10 cellular contexts compared by ENCODE assay signal in the genomic region with DNA sequence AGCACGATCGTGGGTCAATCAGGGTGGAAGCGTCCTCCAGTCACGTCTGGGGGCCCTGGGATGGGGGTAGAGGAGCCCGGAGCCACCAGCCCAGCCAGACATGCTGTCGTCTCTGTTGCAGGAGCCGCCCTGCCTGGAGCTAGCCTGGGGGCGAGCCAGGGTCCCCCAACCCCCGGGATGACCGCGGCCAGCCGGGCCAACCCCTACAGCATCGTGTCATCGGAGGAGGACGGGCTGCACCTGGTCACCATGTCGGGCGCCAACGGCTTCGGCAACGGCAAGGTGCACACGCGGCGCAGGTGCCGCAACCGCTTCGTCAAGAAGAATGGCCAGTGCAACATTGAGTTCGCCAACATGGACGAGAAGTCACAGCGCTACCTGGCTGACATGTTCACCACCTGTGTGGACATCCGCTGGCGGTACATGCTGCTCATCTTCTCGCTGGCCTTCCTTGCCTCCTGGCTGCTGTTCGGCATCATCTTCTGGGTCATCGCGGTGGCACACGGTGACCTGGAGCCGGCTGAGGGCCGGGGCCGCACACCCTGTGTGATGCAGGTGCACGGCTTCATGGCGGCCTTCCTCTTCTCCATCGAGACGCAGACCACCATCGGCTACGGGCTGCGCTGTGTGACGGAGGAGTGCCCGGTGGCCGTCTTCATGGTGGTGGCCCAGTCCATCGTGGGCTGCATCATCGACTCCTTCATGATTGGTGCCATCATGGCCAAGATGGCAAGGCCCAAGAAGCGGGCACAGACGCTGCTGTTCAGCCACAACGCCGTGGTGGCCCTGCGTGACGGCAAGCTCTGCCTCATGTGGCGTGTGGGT. TPM values are rescaled to one million over a fixed set of nuclear protein-coding genes. Genes with fewer than 3 reads are reported as not detected.
DNase-seq lines count a peak whose midpoint lies in the region; ATAC-seq, FAIRE-seq and TF ChIP-seq lines count a peak whose summit lies in the region.
"Not testable (repeated sequence)": the region's sequence is repeated elsewhere in the genome, so short reads cannot be mapped to it uniquely, and the experiment has no call there.
"Had no signal": no experiment of that assay in that cellular context is flagged by ENCODE, and none has a peak within 500 bp of the region (broad histone marks: within the 10 kb centered on the region; RNA-seq: fewer than 3 reads in every experiment).

No MANE protein-coding gene starts in this region.

- FAIRE-seq in GM12891 (lab: Jason Lieb, UNC) = peak; percentile 58

- H3K4me2 ChIP-seq in osteoblast (ENCODE audit: insufficient read depth, low read length) = not testable (repeated sequence)

- TF ChIP-seq CTCF in left lung (IDR thresholded peaks at IDR 0.05); osteoblast (IDR thresholded peaks at IDR 0.05; ENCODE audit: extremely low read depth, low read depth, low read length); spleen (IDR thresholded peaks at IDR 0.05 in 8 of 11, conservative IDR thresholded peaks at IDR 0.05 in 3 of 11): not testable (repeated sequence)

- intact Hi-C loops in Right ventricle myocardium inferior (cut with DNase I); left ventricle myocardium superior (cut with micrococcal nuclease); left lung (cut with DNase I); spleen (cut with DNase I; ENCODE audit: low total_unique reads): not testable (repeated sequence)

- not testable (repeated sequence) for H4K20me1 ChIP-seq in osteoblast (ENCODE audit: insufficient read depth, low read length)

- H2AFZ ChIP-seq in osteoblast (ENCODE audit: low read length) = not testable (repeated sequence)

- not testable (repeated sequence) for H3K9me3 ChIP-seq in left lung; osteoblast (ENCODE audit: low read depth, low read length); spleen

- not testable (repeated sequence) for H3K27ac ChIP-seq in left lung; osteoblast (ENCODE audit: low read depth, low read length); spleen

- not testable (repeated sequence) for H3K27me3 ChIP-seq in left lung; osteoblast (ENCODE audit: insufficient read depth, low read length); spleen (replicated peaks in 1 of 7)

- not testable (repeated sequence) for H3K79me2 ChIP-seq in osteoblast (ENCODE audit: insufficient read depth, low read length)

- ATAC-seq in Right ventricle myocardium inferior, left ventricle myocardium superior, left lung: not testable (repeated sequence)

- H3K4me1 ChIP-seq in left lung; osteoblast (ENCODE audit: insufficient read depth, low read length); spleen: not testable (repeated sequence)

- not testable (repeated sequence) for TF ChIP-seq POLR2A in GM12891 (IDR thresholded peaks at IDR 0.05; ENCODE audit: low read depth, low read length); spleen (IDR thresholded peaks at IDR 0.05)

- H3K4me3 ChIP-seq in left lung; osteoblast (ENCODE audit: insufficient read depth, low read length); spleen: not testable (repeated sequence)

- not testable (repeated sequence) for DNase-seq in GM12891 (ENCODE audit: insufficient read length, low spot score)
- peak; percentile 9 for DNase-seq in activated naive CD4-positive, alpha-beta T cell treated with anti-CD3 and anti-CD28 coated beads, Interleukin-2, amount 50 U/mL, for 16 hours
- peak; percentile 58 for DNase-seq in Right ventricle myocardium inferior (ENCODE audit: missing footprints)
- peak; percentile 25 for DNase-seq in left ventricle myocardium superior
- DNase-seq in left lung = peak; percentile 28 to 73
- DNase-seq in osteoblast (ENCODE audit: insufficient read length, low spot score, missing footprints) = peak; percentile 11
- peak; percentile 63 for DNase-seq in spleen

- not testable (repeated sequence) for H3K36me3 ChIP-seq in left lung; osteoblast (ENCODE audit: insufficient read depth, low read length); spleen

- 84 to 92% (median 88%) methylated on average over 35 to 58 of the region's 58 CpGs for WGBS in spleen, 5 donors

RNA-seq across cellular contexts. Expression of a gene that starts 39.2 kb away (rescaled TPM):
- polyA plus RNA-seq in GM12891 (2012; ENCODE audit: low read depth, missing spikeins) = not detected
- total RNA-seq in Right ventricle myocardium inferior = 12.6 TPM
- 11.4 TPM for total RNA-seq in left ventricle myocardium superior
- 1 to 10 TPM; 3.0 to 4.0 TPM for total RNA-seq in left lung
- total RNA-seq in osteoblast = under 0.01 and 0.29 TPM in 2 replicates
- 1 to 10 TPM; 1.0 to 4.8 (median 2.6) TPM for total RNA-seq in spleen
- under 1 TPM; 0.11 to 0.77 (median 0.12) TPM for polyA plus RNA-seq in spleen
- total RNA-seq: Calu3; CD4-positive, alpha-beta memory T cell; HFFc6 had no signal
- polyA plus RNA-seq: CD4-positive, alpha-beta memory T cell had no signal
